ENCODE assay signal across 33 cellular contexts in the genomic region with DNA sequence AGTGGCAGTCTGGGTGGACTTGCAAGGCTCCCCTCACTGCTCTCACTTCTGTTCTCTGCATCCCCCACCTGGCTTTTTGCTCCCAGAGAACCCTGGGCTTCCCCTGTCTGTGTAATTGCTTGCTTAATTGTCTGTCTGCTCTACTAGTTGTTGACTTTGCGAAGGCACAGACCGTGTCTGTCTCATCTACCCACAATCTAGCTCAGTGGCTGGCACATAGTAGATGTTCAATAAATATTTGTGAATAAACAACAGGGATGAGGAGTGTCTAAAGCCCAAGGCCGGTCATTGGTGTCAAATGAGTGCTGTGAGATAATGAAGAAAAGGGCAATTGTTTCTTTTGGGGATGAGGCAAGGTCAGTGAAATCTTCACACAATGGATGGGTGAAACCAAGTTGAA. TPM values are rescaled to one million over a fixed set of nuclear protein-coding genes. Genes with fewer than 3 reads are reported as not detected.
"Had no signal": no experiment of that assay in that cellular context is flagged by ENCODE, and none has a peak within 500 bp of the region (broad histone marks: within the 10 kb centered on the region; RNA-seq: fewer than 3 reads in every experiment).

No MANE protein-coding gene starts in this region.

- DNase-seq: activated CD4-positive, alpha-beta T cell treated with anti-CD3 and anti-CD28 coated beads, Interleukin-2, amount 10 ng/mL, durations not matched to agents 24 days and 14 days; activated CD4-positive, alpha-beta T cell treated with anti-CD3 and anti-CD28 coated beads, Interleukin-2, amount 50 U/mL, for 4 hours; activated CD8-positive, alpha-beta T cell treated with anti-CD3 and anti-CD28 coated beads for 36 hours; activated effector memory CD4-positive, alpha-beta T cell treated with anti-CD3 and anti-CD28 coated beads, Interleukin-2, amount 50 U/mL, for 16 hours; activated naive CD4-positive, alpha-beta T cell; activated naive CD4-positive, alpha-beta T cell treated with anti-CD3 and anti-CD28 coated beads, Interleukin-2, amount 50 U/mL, for 16 hours; activated naive CD8-positive, alpha-beta T cell treated with anti-CD3 and anti-CD28 coated beads for 36 hours; activated T-cell treated with anti-CD3 and anti-CD28 coated beads, Interleukin-2, amount 50 U/mL, for 1 hour; activated T-cell treated with anti-CD3 and anti-CD28 coated beads, Interleukin-2, amount 50 U/mL, for 72 hours; amygdala; cerebellar nuclear complex; NCI-H1105; NCI-H1417 treated with DMSO at 0.1 percent for 48 hours; NCI-H1694 treated with DMSO at 0.1 percent for 48 hours; NCI-H2029; NCI-H345; NCI-H524 treated with DMSO at 0.1 percent for 48 hours; SIG-M5; T1000 had no signal

- H3K36me3 ChIP-seq: ascending aorta, breast epithelium had no signal

- H3K4me3 ChIP-seq: ascending aorta, breast epithelium, PC-9 had no signal

- H3K4me1 ChIP-seq: breast epithelium had no signal

- H2AFZ ChIP-seq: PC-9 had no signal

- H3K27ac ChIP-seq: ascending aorta, breast epithelium, PC-9, RWPE1 had no signal

- H3K4me2 ChIP-seq: PC-9 had no signal

- H3K9me3 ChIP-seq: ascending aorta, breast epithelium had no signal

RNA-seq across cellular contexts. Expression of gene SEZ6, which starts 2.8 kb away (rescaled TPM):
- total RNA-seq: activated CD4-positive, alpha-beta T cell treated with anti-CD3 and anti-CD28 coated beads, Interleukin-2, amount 10 ng/mL, durations not matched to agents 24 days and 14 days; activated CD8-positive, alpha-beta memory T cell treated with anti-CD3 and anti-CD28 coated beads for 36 hours; activated CD8-positive, alpha-beta T cell treated with anti-CD3 and anti-CD28 coated beads for 36 hours; activated naive CD8-positive, alpha-beta T cell treated with anti-CD3 and anti-CD28 coated beads for 36 hours; activated T-cell treated with anti-CD3 and anti-CD28 coated beads, Interleukin-2, amount 50 U/mL, for 72 hours; activated T-helper 17 cell treated with anti-CD3 and anti-CD28 coated beads, Interleukin-2, amount 50 U/mL, for 72 hours; ascending aorta; breast epithelium; cardiac septum; M059J; NCI-H460; OCI-LY7; PC-9; Right ventricle myocardium inferior; SK-MEL-5; T-helper 1 cell treated with Interleukin-12 subunit alpha and Interleukin-12 subunit beta and Interleukin-4 antibody, amounts not matched to agents 30 ng/mL and 1 ng/mL, for 36 hours; T-helper 2 cell treated with Interferon-gamma antibody and Interleukin-4, amounts not matched to agents 100 ng/mL and 5 ng/mL, for 36 hours had no signal

RNA-seq across cellular contexts. Expression of gene PIPOX, which starts 34.4 kb away (rescaled TPM):
- total RNA-seq: ascending aorta had no signal
